In the genomic region with DNA sequence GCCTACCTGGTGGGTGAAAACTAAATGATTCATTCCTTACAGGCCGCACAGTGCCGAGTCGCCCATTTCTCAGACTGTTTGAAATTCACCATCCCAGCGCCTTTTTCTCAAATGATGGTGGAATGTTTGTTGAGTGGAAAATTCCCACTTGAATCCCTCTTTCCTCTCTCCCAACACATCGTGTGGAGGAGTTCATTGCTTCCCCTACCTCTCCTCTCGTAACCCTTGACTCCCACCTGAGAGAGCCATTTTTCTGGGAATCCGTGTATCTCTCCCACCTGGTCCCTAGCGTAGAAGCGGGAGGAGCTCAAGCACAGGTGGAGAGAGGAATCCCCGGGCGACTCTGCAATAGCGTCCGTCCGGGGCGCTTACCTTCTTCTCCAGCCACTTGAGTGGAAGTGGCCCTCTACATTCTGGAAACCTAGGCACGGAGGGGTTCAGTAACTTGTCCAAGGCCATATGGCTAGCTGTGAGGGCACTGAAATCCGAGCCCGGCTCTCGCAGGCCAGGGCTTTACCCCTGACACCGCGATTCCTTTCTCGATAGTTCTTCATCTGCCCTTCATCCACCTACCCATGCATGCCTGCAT, we compare ENCODE assay signal across 8 cellular contexts. TPM values are rescaled to one million over a fixed set of nuclear protein-coding genes. Genes with fewer than 3 reads are reported as not detected.
DNase-seq lines count a peak whose midpoint lies in the region; ATAC-seq, FAIRE-seq and TF ChIP-seq lines count a peak whose summit lies in the region.

No MANE protein-coding gene starts in this region.

- H3K27ac ChIP-seq in GM23338 (ENCODE audit: low read depth), result no peak overlapping the region
- no peak overlapping the region for H3K27ac ChIP-seq in iPS DF 6.9 (ENCODE audit: low read length)
- peak overlapping the region; percentile 95 for H3K27ac ChIP-seq in skeletal muscle tissue (ENCODE audit: low read depth, low read length)

- no peaks in the 10 kb centered on the region for H3K9me3 ChIP-seq in iPS DF 6.9 (ENCODE audit: control insufficient read depth, insufficient read depth, low read length)
- H3K9me3 ChIP-seq in skeletal muscle tissue (ENCODE audit: control insufficient read depth in 3 of 3, low read length in 3 of 3), result no peaks in the 10 kb centered on the region

- no peaks in the 10 kb centered on the region for H4K20me1 ChIP-seq in GM23338 (replicated peaks; ENCODE audit: insufficient read depth)

- H3K4me3 ChIP-seq in GM23338, result peak overlapping the region; percentile 75
- peak overlapping the region; percentile 68; the same call in 1 of the 2 replicates for H3K4me3 ChIP-seq in iPS DF 6.9 (ENCODE audit: low read length)
- H3K4me3 ChIP-seq in skeletal muscle tissue (ENCODE audit: low read length in 3 of 3), result peak overlapping the region; percentile 80 to 91 (median 86)

- no peak overlapping the region for H3K27ac Mint-ChIP-seq in GM23338
- no peak overlapping the region for H3K27ac Mint-ChIP-seq in activated T-helper 17 cell treated with anti-CD3 and anti-CD28 coated beads, Interleukin-2, amount 50 U/mL, for 72 hours

- peaks cover 42% of the 10 kb centered on the region for H3K27me3 ChIP-seq in GM23338 (ENCODE audit: insufficient read depth)
- H3K27me3 ChIP-seq in iPS DF 6.9 (ENCODE audit: control insufficient read depth, insufficient read depth, low read length), result peaks cover 12% of the 10 kb centered on the region; the same call in 1 of the 2 replicates
- H3K27me3 ChIP-seq in skeletal muscle tissue (ENCODE audit: control insufficient read depth in 3 of 3, insufficient read depth in 3 of 3, low read length in 3 of 3), result peaks cover 0 to 12% (median 10%) of the 10 kb centered on the region in 3 donors

- peak overlapping the region; percentile 81 for H3K4me3 Mint-ChIP-seq in GM23338
- H3K4me3 Mint-ChIP-seq in activated T-helper 17 cell treated with anti-CD3 and anti-CD28 coated beads, Interleukin-2, amount 50 U/mL, for 72 hours, result peak overlapping the region; percentile 68

- peak; percentile 46 for DNase-seq in GM23338 (ENCODE audit: low spot score)
- DNase-seq in iPS DF 6.9 (ENCODE audit: low read depth, low spot score), result no peak
- no peak for DNase-seq in GM19239 (ENCODE audit: insufficient read length, low spot score)
- DNase-seq in islet precursor cell, result no peak

- 0 out of 2 replicates have a peak, but pooled peaks cover 9% of the 10 kb centered on the region for H3K4me1 ChIP-seq in GM23338 (ENCODE audit: insufficient read depth)
- no peaks in the 10 kb centered on the region; the same call in none of the 2 replicates for H3K4me1 ChIP-seq in iPS DF 6.9 (ENCODE audit: control insufficient read depth, insufficient read depth, low read length)
- H3K4me1 ChIP-seq in skeletal muscle tissue (ENCODE audit: control insufficient read depth in 3 of 3, insufficient read depth in 3 of 3, low read length in 3 of 3), result peaks cover 6 to 12% (median 9%) of the 10 kb centered on the region in 3 donors

- no peaks in the 10 kb centered on the region for H3K79me2 ChIP-seq in GM23338 (replicated peaks; ENCODE audit: insufficient read depth)

- ATAC-seq in GM23338, result peak; percentile 46
- peak; percentile 38 for ATAC-seq in activated T-helper 17 cell treated with anti-CD3 and anti-CD28 coated beads, Interleukin-2, amount 50 U/mL, for 72 hours (replicated peaks)
- ATAC-seq in GM21723 (IDR thresholded peaks at IDR 0.05; ENCODE audit: unreplicated experiment), result no peak
- no peak for ATAC-seq in GM19035 (IDR thresholded peaks at IDR 0.05; ENCODE audit: unreplicated experiment)

- H3K4me2 ChIP-seq in GM23338, result peak overlapping the region; percentile 95

- peaks cover 13% of the 10 kb centered on the region for H3K4me1 Mint-ChIP-seq in GM23338
- peaks cover 5% of the 10 kb centered on the region for H3K4me1 Mint-ChIP-seq in activated T-helper 17 cell treated with anti-CD3 and anti-CD28 coated beads, Interleukin-2, amount 50 U/mL, for 72 hours

- no peaks in the 10 kb centered on the region for H3K36me3 ChIP-seq in GM23338 (ENCODE audit: insufficient read depth)
- no peaks in the 10 kb centered on the region for H3K36me3 ChIP-seq in iPS DF 6.9 (ENCODE audit: control insufficient read depth, insufficient read depth, low read length)
- H3K36me3 ChIP-seq in skeletal muscle tissue (ENCODE audit: control insufficient read depth in 3 of 3, insufficient read depth in 3 of 3, low read length in 3 of 3), result peaks cover 0 to 3% (median 3%) of the 10 kb centered on the region in 3 donors

- H3K9me3 Mint-ChIP-seq in GM23338, result no peaks in the 10 kb centered on the region; the same call in 2 of the 3 replicates
- H3K9me3 Mint-ChIP-seq in activated T-helper 17 cell treated with anti-CD3 and anti-CD28 coated beads, Interleukin-2, amount 50 U/mL, for 72 hours, result no peaks in the 10 kb centered on the region

- TF ChIP-seq CTCF in GM23338 (conservative IDR thresholded peaks at IDR 0.05; ENCODE audit: low read depth in 2 of 2), result no peak

- H3K27me3 Mint-ChIP-seq in GM23338 (ENCODE audit: insufficient read depth, low read depth, poor library complexity), result peaks cover 35% of the 10 kb centered on the region
- peaks cover 54% of the 10 kb centered on the region for H3K27me3 Mint-ChIP-seq in activated T-helper 17 cell treated with anti-CD3 and anti-CD28 coated beads, Interleukin-2, amount 50 U/mL, for 72 hours

- FAIRE-seq in GM19239 (lab: Jason Lieb, UNC), result no peak

- H2AFZ ChIP-seq in GM23338, result peak overlapping the region; percentile 100

- H3K36me3 Mint-ChIP-seq in GM23338 (ENCODE audit: low read depth), result no peaks in the 10 kb centered on the region
- H3K36me3 Mint-ChIP-seq in activated T-helper 17 cell treated with anti-CD3 and anti-CD28 coated beads, Interleukin-2, amount 50 U/mL, for 72 hours (ENCODE audit: low read depth), result peaks cover 6% of the 10 kb centered on the region

- no peaks in the 10 kb centered on the region for H3K9me2 ChIP-seq in GM23338 (ENCODE audit: insufficient read depth)

- 0 out of 2 replicates have a peak, but pooled peaks cover 2% of the 10 kb centered on the region for H3F3A ChIP-seq in GM23338 (replicated peaks; ENCODE audit: low read depth)

- H3K9ac ChIP-seq in skeletal muscle tissue (ENCODE audit: low read depth in 1 of 3, low read length in 3 of 3), result peak overlapping the region; percentile 85 to 96 (median 89)

- no CpG with 5 or more reads among the region's 22 CpGs for WGBS in iPS DF 6.9 (ENCODE audit: insufficient coverage, insufficient read length)

TF ChIP-seq in GM23338, 12 proteins besides CTCF, POLR2A, EP300 and RAD21 (continues in another document):
- no peak for TF ChIP-seq JUNB (IDR thresholded peaks at IDR 0.05; ENCODE audit: unreplicated experiment)
- TF ChIP-seq ETS1 (IDR thresholded peaks at IDR 0.05), result no peak
- TF ChIP-seq POLR2AphosphoS5 (IDR thresholded peaks at IDR 0.05; ENCODE audit: low read depth), result no peak
- no peak for TF ChIP-seq CREB1 (CRISPR knock-in tag; IDR thresholded peaks at IDR 0.05; ENCODE audit: low read depth)
- no peak for TF ChIP-seq EZH2 (IDR thresholded peaks at IDR 0.05; ENCODE audit: low read depth, unreplicated experiment)
- no peak for TF ChIP-seq NANOG (IDR thresholded peaks at IDR 0.05; ENCODE audit: borderline replicate concordance)

RNA-seq across cellular contexts. Expression of gene OSMR, which starts 0.7 kb away (rescaled TPM):
- 2.3 and 2.6 TPM in 2 replicates for total RNA-seq in GM23338 (2014; rRNA removed; shearing (Covaris generic))
- 1.5 and 1.7 TPM in 2 replicates for polyA plus RNA-seq in GM23338 (2016; fragmentation: Nextera tagmentation; extraction: Ambion mirVana)
- total RNA-seq in activated T-helper 17 cell treated with anti-CD3 and anti-CD28 coated beads, Interleukin-2, amount 50 U/mL, for 72 hours, result under 1 TPM; 0.19 to 0.26 TPM
- total RNA-seq in skeletal muscle tissue, result 4.2 TPM

Comparison
In these comparisons a context has a peak if more than half of its experiments do, and no peak if none do; other contexts are left out.
1. ATAC-seq: peak in GM23338 (single experiment) and activated T-helper 17 cell treated with anti-CD3 and anti-CD28 coated beads, Interleukin-2, amount 50 U/mL, for 72 hours (single experiment); none in GM21723 (single experiment) and GM19035 (single experiment).
2. Peak in every context shown above with its lines, with median percentiles within 50 percentile points of each other: H3K4me3 ChIP-seq.